In genomic region chr1:180563013-180563827, GRCh38 we compare ENCODE assay signal across 1 cellular context.
TF ChIP-seq lines count a peak whose summit lies in the region.

No MANE protein-coding gene starts in this region.

TF ChIP-seq in endothelial cell of umbilical vein, 7 proteins besides CTCF, POLR2A, EP300 and RAD21:
- TF ChIP-seq POLR2AphosphoS5 (IDR thresholded peaks at IDR 0.05; ENCODE audit: insufficient read depth, low read depth, low read length) (no peak), EZH2 (IDR thresholded peaks at IDR 0.05; ENCODE audit: borderline replicate concordance, low read depth, low read length, severe bottlenecking) (no peak)
